25 cellular contexts compared by ENCODE assay signal in the genomic region with DNA sequence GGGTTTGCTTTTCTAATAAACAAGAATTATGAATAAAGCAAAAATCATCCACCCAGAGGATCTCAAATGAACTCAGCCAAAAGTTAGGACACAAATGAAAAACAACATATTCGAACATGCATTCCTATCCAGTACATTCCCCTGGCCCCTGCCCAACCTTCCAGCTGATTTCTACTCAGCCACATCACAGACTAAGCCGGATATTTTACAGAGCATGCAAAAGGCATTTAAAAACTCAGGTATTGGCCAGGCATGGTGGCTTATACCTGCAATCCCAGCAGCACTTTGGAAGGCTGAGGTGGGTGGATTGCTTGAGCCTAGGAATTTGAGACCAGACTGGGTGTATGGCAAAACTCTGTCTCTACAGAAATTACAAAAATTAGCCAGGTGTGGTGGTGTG. TPM values are rescaled to one million over a fixed set of nuclear protein-coding genes. Genes with fewer than 3 reads are reported as not detected.
A peak's percentile ranks its signal among the peaks of the same experiment; 100 is the strongest.
DNase-seq lines count a peak whose midpoint lies in the region; ATAC-seq and TF ChIP-seq lines count a peak whose summit lies in the region.
"Had no signal": no experiment of that assay in that cellular context is flagged by ENCODE, and none has a peak within 500 bp of the region (broad histone marks: within the 10 kb centered on the region; RNA-seq: fewer than 3 reads in every experiment).

No MANE protein-coding gene starts in this region.

- peak; percentile 25 for DNase-seq in EL
- peak; percentile 57 to 81 for DNase-seq in breast epithelium (ENCODE audit: low spot score in 2 of 2)
- peak; percentile 42 for DNase-seq in left cardiac atrium
- DNase-seq in immature natural killer cell = no peak
- DNase-seq in SJCRH30 = no peak
- DNase-seq: activated CD4-positive, CD25-positive, alpha-beta regulatory T cell; activated CD8-positive, alpha-beta memory T cell treated with anti-CD3 and anti-CD28 coated beads for 24 hours; activated T-cell treated with anti-CD3 and anti-CD28 coated beads, Interleukin-2, amount 50 U/mL, for 48 hours; DMS79 treated with DMSO at 0.1 percent for 48 hours; dorsolateral prefrontal cortex; KBM-7; mesendoderm; MV-4-11; natural killer cell; NCI-H1930; NCI-H345 had no signal

- no peak for TF ChIP-seq POLR2A in breast epithelium (IDR thresholded peaks at IDR 0.05)

- H3K9ac ChIP-seq in skeletal muscle tissue (ENCODE audit: low read depth in 1 of 3, low read length in 3 of 3) = no peak overlapping the region

- H3K27ac ChIP-seq in breast epithelium (peak overlapping the region; percentile 56 to 77), skeletal muscle tissue (ENCODE audit: low read depth, low read length) (peak overlapping the region; percentile 18), SJCRH30 (no peak overlapping the region)
- H3K27ac ChIP-seq: cardiac muscle cell, dorsolateral prefrontal cortex, epithelial cell of prostate, SK-N-MC had no signal

- no peaks in the 10 kb centered on the region for H3K27me3 ChIP-seq in breast epithelium
- H3K27me3 ChIP-seq in skeletal muscle tissue (ENCODE audit: control insufficient read depth in 3 of 3, insufficient read depth in 3 of 3, low read length in 3 of 3) = no peaks in the 10 kb centered on the region
- H3K27me3 ChIP-seq in SJCRH30 = no peaks in the 10 kb centered on the region
- H3K27me3 ChIP-seq: cardiac muscle cell, dorsolateral prefrontal cortex had no signal

- H3K4me1 ChIP-seq in breast epithelium = no peaks in the 10 kb centered on the region
- peaks cover 14 to 31% (median 29%) of the 10 kb centered on the region in 3 donors for H3K4me1 ChIP-seq in skeletal muscle tissue (ENCODE audit: control insufficient read depth in 3 of 3, insufficient read depth in 3 of 3, low read length in 3 of 3)
- H3K4me1 ChIP-seq in SJCRH30 = no peaks in the 10 kb centered on the region

- peaks cover 24 to 39% (median 27%) of the 10 kb centered on the region in 3 donors for H3K36me3 Mint-ChIP-seq in immature natural killer cell
- H3K36me3 Mint-ChIP-seq: natural killer cell had no signal

- H3K36me3 ChIP-seq in breast epithelium (no peaks in the 10 kb centered on the region), skeletal muscle tissue (ENCODE audit: control insufficient read depth in 3 of 3, insufficient read depth in 3 of 3, low read length in 3 of 3) (peaks cover 23 to 26% (median 23%) of the 10 kb centered on the region in 3 donors), SJCRH30 (peaks cover 57% of the 10 kb centered on the region)
- H3K36me3 ChIP-seq: cardiac muscle cell had no signal

- H3K4me3 Mint-ChIP-seq in immature natural killer cell = no peak overlapping the region
- H3K4me3 Mint-ChIP-seq: natural killer cell; T-helper 2 cell treated with Interferon-gamma antibody and Interleukin-4, amounts not matched to agents 5 μg/mL and 100 μg/mL, for 36 hours had no signal

- no peak for TF ChIP-seq CTCF in breast epithelium (IDR thresholded peaks at IDR 0.05)

- intact Hi-C loops in breast epithelium (cut with DNase I; ENCODE audit: low total_unique reads) (no loop called here), left cardiac atrium (cut with DNase I) (no loop called here)

- no peaks in the 10 kb centered on the region for H3K9me3 ChIP-seq in breast epithelium
- H3K9me3 ChIP-seq in skeletal muscle tissue (ENCODE audit: control insufficient read depth in 3 of 3, low read length in 3 of 3) = no peaks in the 10 kb centered on the region
- H3K9me3 ChIP-seq in SJCRH30 (replicated peaks) = no peaks in the 10 kb centered on the region

- H3K27ac Mint-ChIP-seq in immature natural killer cell = no peak overlapping the region
- H3K27ac Mint-ChIP-seq: activated naive CD4-positive, alpha-beta T cell treated with anti-CD3 and anti-CD28 coated beads, Interleukin-2, amount 50 U/mL, for 72 hours; natural killer cell; T-helper 2 cell treated with Interferon-gamma antibody and Interleukin-4, amounts not matched to agents 5 μg/mL and 100 μg/mL, for 36 hours had no signal

- no peak overlapping the region for H3K4me3 ChIP-seq in breast epithelium
- H3K4me3 ChIP-seq in skeletal muscle tissue (ENCODE audit: low read length in 3 of 3) = no peak overlapping the region
- no peak overlapping the region for H3K4me3 ChIP-seq in SJCRH30
- H3K4me3 ChIP-seq: cardiac muscle cell, dorsolateral prefrontal cortex, SK-N-MC had no signal

- H3K27me3 Mint-ChIP-seq in immature natural killer cell (ENCODE audit: low read depth in 3 of 3) = no peaks in the 10 kb centered on the region

- no peaks in the 10 kb centered on the region for H3K9me3 Mint-ChIP-seq in immature natural killer cell
- H3K9me3 Mint-ChIP-seq: activated naive CD4-positive, alpha-beta T cell treated with anti-CD3 and anti-CD28 coated beads, Interleukin-2, amount 50 U/mL, for 72 hours; natural killer cell; T-helper 2 cell treated with Interferon-gamma antibody and Interleukin-4, amounts not matched to agents 5 μg/mL and 100 μg/mL, for 36 hours had no signal

- H3K4me1 Mint-ChIP-seq in immature natural killer cell = peaks cover 0 to 7% of the 10 kb centered on the region in 2 donors

- ATAC-seq in left cardiac atrium (no peak), GM18867 (IDR thresholded peaks at IDR 0.05; ENCODE audit: unreplicated experiment) (no peak), HG03354 (IDR thresholded peaks at IDR 0.05; ENCODE audit: poor library complexity, severe bottlenecking, unreplicated experiment) (no peak)
- ATAC-seq: activated naive CD4-positive, alpha-beta T cell treated with anti-CD3 and anti-CD28 coated beads, Interleukin-2, amount 50 U/mL, for 72 hours; natural killer cell; Panc1 had no signal

RNA-seq across cellular contexts. Expression of a gene that starts 54.6 kb away (rescaled TPM):
- total RNA-seq in breast epithelium (10 to 100 TPM; 68.5 to 88.8 (median 76.0) TPM), left cardiac atrium (10 to 100 TPM; 26.0 to 29.4 TPM), skeletal muscle tissue (82.5 TPM)
- 1 to 10 TPM; 1.9 to 4.3 (median 3.5) TPM for polyA plus RNA-seq in immature natural killer cell
- total RNA-seq in SJCRH30 (2014; rRNA removed; shearing (Covaris generic)) = 83.7 and 90.9 TPM in 2 replicates

Comparison
In these comparisons a context has a peak if more than half of its experiments do, and no peak if none do; other contexts are left out.
1. DNase-seq: peak in EL (single experiment), breast epithelium (2 of 2) and left cardiac atrium (single experiment); none in immature natural killer cell (0 of 3) and SJCRH30 (0 of 2).